Comparison of ENCODE assay signal across 16 cellular contexts in genomic region chr6:105875974-105876640, GRCh38.
"Had no signal": no experiment of that assay in that cellular context is flagged by ENCODE, and none has a peak within 500 bp of the region (broad histone marks: within the 10 kb centered on the region; RNA-seq: fewer than 3 reads in every experiment).

No MANE protein-coding gene starts in this region.

- H3K4me3 ChIP-seq: right atrium auricular region, transverse colon had no signal

- ATAC-seq: activated CD8-positive, alpha-beta T cell treated with anti-CD3 and anti-CD28 coated beads, Interleukin-2, amount 10 ng/mL, durations not matched to agents 7 days and 5 days; activated naive CD4-positive, alpha-beta T cell treated with anti-CD3 and anti-CD28 coated beads, Interleukin-2, amount 50 U/mL, for 72 hours; naive thymus-derived CD8-positive, alpha-beta T cell; stimulated activated naive CD8-positive, alpha-beta T cell treated with anti-CD3 and anti-CD28 coated beads, Interleukin-15, Interleukin-2, amounts not matched to agents 100 U/mL and 50 U/mL, for 24 hours had no signal

- H3K9me3 ChIP-seq: right atrium auricular region, transverse colon had no signal

- H3K36me3 ChIP-seq: right atrium auricular region, transverse colon had no signal

- H3K27me3 ChIP-seq: right atrium auricular region had no signal

- H3K27ac ChIP-seq: right atrium auricular region, transverse colon had no signal

- H3K9me3 Mint-ChIP-seq: naive thymus-derived CD8-positive, alpha-beta T cell had no signal

- H3K4me3 Mint-ChIP-seq: activated CD8-positive, alpha-beta T cell treated with anti-CD3 and anti-CD28 coated beads, Interleukin-2, amount 10 ng/mL, durations not matched to agents 7 days and 5 days; naive thymus-derived CD8-positive, alpha-beta T cell had no signal

- H3K27ac Mint-ChIP-seq: activated CD8-positive, alpha-beta T cell treated with anti-CD3 and anti-CD28 coated beads, Interleukin-2, amount 10 ng/mL, durations not matched to agents 7 days and 5 days; activated naive CD4-positive, alpha-beta T cell treated with anti-CD3 and anti-CD28 coated beads, Interleukin-2, amount 50 U/mL, for 72 hours; naive thymus-derived CD8-positive, alpha-beta T cell had no signal

- DNase-seq: activated CD4-positive, alpha-beta T cell treated with anti-CD3 and anti-CD28 coated beads for 48 hours; activated CD8-positive, alpha-beta memory T cell treated with anti-CD3 and anti-CD28 coated beads, Interleukin-2, amount 50 U/mL, for 4 hours; activated CD8-positive, alpha-beta T cell treated with anti-CD3 and anti-CD28 coated beads, Interleukin-2, amount 10 ng/mL, durations not matched to agents 7 days and 5 days; activated effector memory CD4-positive, alpha-beta T cell treated with anti-CD3 and anti-CD28 coated beads, Interleukin-2, amount 50 U/mL, for 16 hours; activated T-cell treated with anti-CD3 and anti-CD28 coated beads, Interleukin-2, amount 50 U/mL, for 48 hours; caudate nucleus; islet precursor cell; naive thymus-derived CD8-positive, alpha-beta T cell; posterior cingulate gyrus; small intestine; stimulated activated CD4-positive, alpha-beta T cell treated with anti-CD3 and anti-CD28 coated beads, Interleukin-4, amount 100 ng/mL, for 24 hours; stimulated activated naive CD8-positive, alpha-beta T cell treated with anti-CD3 and anti-CD28 coated beads, Interleukin-15, Interleukin-2, amounts not matched to agents 100 U/mL and 50 U/mL, for 24 hours; T1000; transverse colon had no signal

- H3K4me1 ChIP-seq: right atrium auricular region had no signal
